In the genomic region with DNA sequence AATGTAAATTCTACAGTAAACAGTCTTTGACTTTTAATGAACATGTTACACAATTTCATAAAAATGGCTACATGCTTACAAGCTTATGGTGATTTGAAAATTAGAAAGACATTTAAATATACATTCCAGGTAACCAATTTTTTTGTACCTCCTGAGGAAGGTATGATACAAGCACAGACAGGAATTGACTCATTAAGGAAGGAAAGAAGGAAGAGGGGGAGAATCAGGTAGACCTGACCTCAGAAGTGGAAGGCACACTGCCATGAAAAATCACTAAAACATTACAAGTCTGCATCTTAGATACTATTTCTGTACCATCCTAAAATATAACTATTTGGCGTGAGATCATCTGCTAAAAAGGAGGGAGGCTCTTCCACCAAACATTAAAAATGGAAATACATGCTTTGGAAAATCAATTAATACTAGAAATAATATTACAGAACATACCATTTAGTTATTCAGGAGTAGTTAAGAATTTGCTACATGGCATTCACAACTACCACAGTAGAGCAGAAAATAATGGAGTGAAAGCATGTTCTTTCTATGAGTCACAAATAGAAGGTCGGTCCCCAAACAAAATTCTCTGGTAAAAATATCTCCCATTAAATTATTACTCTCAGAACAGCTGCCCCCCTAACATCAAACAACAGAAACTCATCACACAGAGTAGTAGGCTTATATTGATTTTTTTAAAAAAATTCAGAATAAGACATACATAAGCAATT, we compare ENCODE assay signal across 19 cellular contexts.
"Had no signal": no experiment of that assay in that cellular context is flagged by ENCODE, and none has a peak within 500 bp of the region (broad histone marks: within the 10 kb centered on the region; RNA-seq: fewer than 3 reads in every experiment).

No MANE protein-coding gene starts in this region.

- DNase-seq: activated B cell treated with CpG ODN at 0.5 μM for 24 hours; activated CD4-positive, alpha-beta T cell treated with anti-CD3 and anti-CD28 coated beads for 48 hours; activated CD8-positive, alpha-beta T cell treated with anti-CD3 and anti-CD28 coated beads for 36 hours; activated effector memory CD4-positive, alpha-beta T cell treated with anti-CD3 and anti-CD28 coated beads, Interleukin-2, amount 50 U/mL, for 16 hours; activated T-cell treated with anti-CD3 and anti-CD28 coated beads, Interleukin-2, amount 50 U/mL, for 48 hours; adrenal gland; body of pancreas; effector memory CD4-positive, alpha-beta T cell; gastrocnemius medialis; heart left ventricle; immature natural killer cell; naive thymus-derived CD8-positive, alpha-beta T cell; stimulated activated CD4-positive, alpha-beta T cell treated with anti-CD3 and anti-CD28 coated beads, Interleukin-15, amount 100 ng/mL, for 24 hours; stimulated activated CD4-positive, alpha-beta T cell treated with anti-CD3 and anti-CD28 coated beads, Interleukin-4, amount 100 ng/mL, for 1 hour; stimulated activated naive B cell treated with anti-CD40 and anti-IgM and Interleukin-4, amounts not matched to agents 10 μg/mL and 1 μg/mL and 100 μg/mL, for 72 hours; T-helper 17 cell; thyroid gland had no signal

- H3K4me3 ChIP-seq: adrenal gland, body of pancreas, gastrocnemius medialis, heart left ventricle, thyroid gland had no signal

- H3K4me1 ChIP-seq: thyroid gland had no signal

- H3K27me3 ChIP-seq: adrenal gland, body of pancreas, gastrocnemius medialis, heart left ventricle, neutrophil, thyroid gland had no signal

- H3K27ac ChIP-seq: adrenal gland, body of pancreas, gastrocnemius medialis, heart left ventricle, neutrophil, thyroid gland had no signal

- H3K9me3 ChIP-seq: adrenal gland, body of pancreas, gastrocnemius medialis, heart left ventricle, neutrophil, thyroid gland had no signal

- H3K36me3 ChIP-seq: thyroid gland had no signal

- ATAC-seq: activated CD8-positive, alpha-beta T cell treated with anti-CD3 and anti-CD28 coated beads for 36 hours; body of pancreas; gastrocnemius medialis; heart left ventricle; left lobe of liver; naive thymus-derived CD8-positive, alpha-beta T cell; stimulated activated naive B cell treated with anti-CD40 and anti-IgM and Interleukin-4, amounts not matched to agents 10 μg/mL and 1 μg/mL and 100 μg/mL, for 72 hours; T-helper 17 cell had no signal
